8 cellular contexts compared by ENCODE assay signal in the genomic region with DNA sequence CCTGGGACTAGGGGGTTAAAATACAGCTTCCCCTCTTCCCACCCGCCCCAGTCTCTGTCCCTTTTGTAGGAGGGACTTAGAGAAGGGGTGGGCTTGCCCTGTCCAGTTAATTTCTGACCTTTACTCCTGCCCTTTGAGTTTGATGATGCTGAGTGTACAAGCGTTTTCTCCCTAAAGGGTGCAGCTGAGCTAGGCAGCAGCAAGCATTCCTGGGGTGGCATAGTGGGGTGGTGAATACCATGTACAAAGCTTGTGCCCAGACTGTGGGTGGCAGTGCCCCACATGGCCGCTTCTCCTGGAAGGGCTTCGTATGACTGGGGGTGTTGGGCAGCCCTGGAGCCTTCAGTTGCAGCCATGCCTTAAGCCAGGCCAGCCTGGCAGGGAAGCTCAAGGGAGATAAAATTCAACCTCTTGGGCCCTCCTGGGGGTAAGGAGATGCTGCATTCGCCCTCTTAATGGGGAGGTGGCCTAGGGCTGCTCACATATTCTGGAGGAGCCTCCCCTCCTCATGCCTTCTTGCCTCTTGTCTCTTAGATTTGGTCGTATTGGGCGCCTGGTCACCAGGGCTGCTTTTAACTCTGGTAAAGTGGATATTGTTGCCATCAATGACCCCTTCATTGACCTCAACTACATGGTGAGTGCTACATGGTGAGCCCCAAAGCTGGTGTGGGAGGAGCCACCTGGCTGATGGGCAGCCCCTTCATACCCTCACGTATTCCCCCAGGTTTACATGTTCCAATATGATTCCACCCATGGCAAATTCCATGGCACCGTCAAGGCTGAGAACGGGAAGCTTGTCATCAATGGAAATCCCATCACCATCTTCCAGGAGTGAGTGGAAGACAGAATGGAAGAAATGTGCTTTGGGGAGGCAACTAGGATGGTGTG. TPM values are rescaled to one million over a fixed set of nuclear protein-coding genes. Genes with fewer than 3 reads are reported as not detected.
A peak's percentile ranks its signal among the peaks of the same experiment; 100 is the strongest.
DNase-seq lines count a peak whose midpoint lies in the region; ATAC-seq and TF ChIP-seq lines count a peak whose summit lies in the region.

No MANE protein-coding gene starts in this region.

- H3K9ac ChIP-seq in H9 (ENCODE audit: extremely low read depth, insufficient read length, low read length), result peak overlapping the region; percentile 96
- peak overlapping the region; percentile 96 for H3K9ac ChIP-seq in skeletal muscle satellite cell (ENCODE audit: low read depth, low read length)

- peaks cover 2% of the 10 kb centered on the region for H4K20me1 ChIP-seq in H9 (ENCODE audit: control insufficient read depth, insufficient read depth, insufficient read length)

- H2AFZ ChIP-seq in H9 (ENCODE audit: low read length), result no peak overlapping the region

- no peak overlapping the region for H2BK20ac ChIP-seq in H9 (ENCODE audit: low read depth, low read length, poor library complexity, severe bottlenecking)

- no CpG with 5 or more reads among the region's 10 CpGs for WGBS in H9 (ENCODE audit: extremely low coverage, insufficient read length, low lambda C conversion rate)

- peak overlapping the region; percentile 22 for H3K27ac ChIP-seq in H9 (ENCODE audit: insufficient read length, low read depth, low read length)

- peaks cover 9% of the 10 kb centered on the region; the same call in 1 of the 2 replicates for H3K79me2 ChIP-seq in H9 (ENCODE audit: insufficient read depth, low read length)

- no peaks in the 10 kb centered on the region for H3K27me3 ChIP-seq in H9 (ENCODE audit: insufficient read depth, low read length)
- no peaks in the 10 kb centered on the region for H3K27me3 ChIP-seq in skeletal muscle satellite cell (ENCODE audit: control insufficient read depth, insufficient read depth, low read length)

- H3K23ac ChIP-seq in H9 (ENCODE audit: insufficient read length, low read depth, low read length), result no peak overlapping the region

- peak overlapping the region; percentile 88 to 99 (median 99) for H3K27ac Mint-ChIP-seq in H9

- no peaks in the 10 kb centered on the region for H3K9me3 ChIP-seq in H9 (ENCODE audit: control insufficient read depth, low read depth, low read length)
- H3K9me3 ChIP-seq in skeletal muscle satellite cell (replicated peaks; ENCODE audit: low read length), result no peaks in the 10 kb centered on the region

- H2BK15ac ChIP-seq in H9 (ENCODE audit: low read depth, low read length), result no peak overlapping the region

- H3K4me3 ChIP-seq in WI38 (ENCODE audit: low read depth, low read length) (peak overlapping the region; percentile 99), skeletal muscle satellite cell (ENCODE audit: low read length) (peak overlapping the region; percentile 94)

- no peak overlapping the region for H3K18ac ChIP-seq in H9 (ENCODE audit: insufficient read length, low read depth, low read length)

- peak overlapping the region; percentile 92 to 97 for H3K4me3 Mint-ChIP-seq in H9

- H3K79me1 ChIP-seq in H9 (ENCODE audit: insufficient read depth, low read depth, low read length, poor library complexity, severe bottlenecking), result no peaks in the 10 kb centered on the region

- H3K4me2 ChIP-seq in H9 (ENCODE audit: insufficient read depth, insufficient read length, low read length), result peak overlapping the region; percentile 73
- H3K4me2 ChIP-seq in skeletal muscle satellite cell (ENCODE audit: low read length), result peak overlapping the region; percentile 97

- H3T11ph ChIP-seq in H9 (ENCODE audit: low read length), result no peak overlapping the region

- peaks cover 52% of the 10 kb centered on the region for H3K36me3 ChIP-seq in skeletal muscle satellite cell (ENCODE audit: insufficient read depth, low read length)

- H3K4me1 Mint-ChIP-seq in H9, result peaks cover 49 to 52% of the 10 kb centered on the region in 2 experiments

- H2BK12ac ChIP-seq in H9 (ENCODE audit: insufficient read length, low read depth, low read length), result no peak overlapping the region

- peaks cover 37 to 66% (median 47%) of the 10 kb centered on the region in 3 experiments for H3K36me3 Mint-ChIP-seq in H9 (ENCODE audit: insufficient read depth in 1 of 3, low read depth in 3 of 3)

- DNase-seq in H9 (no peak), fibroblast of peridontal ligament (ENCODE audit: extremely low read depth) (peak; percentile 10), NCI-H82 treated with DMSO at 0.1 percent for 48 hours (lab: John Stamatoyannopoulos, UW; ENCODE audit: unreplicated experiment) (no peak), mesenteric fat pad (ENCODE audit: low spot score) (no peak)

- H3K27me3 Mint-ChIP-seq in H9 (ENCODE audit: low read depth), result peaks cover 5% of the 10 kb centered on the region; the same call in 1 of the 2 replicates

- no peak overlapping the region for H2BK120ac ChIP-seq in H9 (ENCODE audit: low read depth, low read length, poor library complexity, severe bottlenecking)

- ATAC-seq in HG03521 (IDR thresholded peaks at IDR 0.05; ENCODE audit: unreplicated experiment), result no peak
- no peak for ATAC-seq in HG02588 (IDR thresholded peaks at IDR 0.05; ENCODE audit: unreplicated experiment)

- no peak overlapping the region for H3K4ac ChIP-seq in H9 (ENCODE audit: low read depth, low read length)

- no peak for TF ChIP-seq CTCF in H9 (conservative IDR thresholded peaks at IDR 0.05)
- TF ChIP-seq CTCF in WI38 (IDR thresholded peaks at IDR 0.05; ENCODE audit: low read depth, low read length), result no peak

- H3K56ac ChIP-seq in H9 (ENCODE audit: insufficient read length, low read depth, low read length), result no peak overlapping the region

- H2AK5ac ChIP-seq in H9 (ENCODE audit: insufficient read length, low read length), result no peak overlapping the region

- peaks cover 18% of the 10 kb centered on the region for H3K23me2 ChIP-seq in H9 (ENCODE audit: insufficient read length, low read depth, low read length, poor library complexity, severe bottlenecking)

- H3K14ac ChIP-seq in H9 (ENCODE audit: insufficient read depth, low read length), result no peak overlapping the region; the same call in 1 of the 2 replicates

- H3K9me3 Mint-ChIP-seq in H9, result no peaks in the 10 kb centered on the region; a peak in 1 of 5 replicates

- H3K4me1 ChIP-seq in H9 (ENCODE audit: insufficient read depth, low read length), result no peaks in the 10 kb centered on the region; the same call in 1 of the 2 replicates
- peaks cover 65% of the 10 kb centered on the region for H3K4me1 ChIP-seq in skeletal muscle satellite cell (ENCODE audit: control insufficient read depth, insufficient read depth, low read length)

- H2BK5ac ChIP-seq in H9 (ENCODE audit: insufficient read length, low read length), result no peak overlapping the region

- no peak overlapping the region for H4K8ac ChIP-seq in H9 (replicated peaks; ENCODE audit: insufficient read length, low read depth, low read length)

- no peak overlapping the region for H4K91ac ChIP-seq in H9 (ENCODE audit: insufficient read length, low read depth, low read length)

- H4K5ac ChIP-seq in H9 (ENCODE audit: insufficient read length, low read depth, low read length), result no peak overlapping the region

RNA-seq across cellular contexts. Expression of a gene that starts 1.9 kb away (rescaled TPM):
- total RNA-seq in H9 (2021), result 4,581 and 4,651 TPM in 2 replicates
- total RNA-seq in skeletal muscle satellite cell (2012; rRNA removed), result 9,006 and 10,057 TPM in 2 replicates
- 1,402 TPM for total RNA-seq in mesenteric fat pad

RNA-seq across cellular contexts. Expression of a gene that starts 19.6 kb away (rescaled TPM):
- total RNA-seq in H9 (2021), result 16.3 and 17.9 TPM in 2 replicates
- total RNA-seq in skeletal muscle satellite cell (2012; rRNA removed), result 8.6 and 8.7 TPM in 2 replicates
- total RNA-seq in mesenteric fat pad, result 22.5 TPM

RNA-seq across cellular contexts. Expression of a gene that starts 31.9 kb away (rescaled TPM):
- total RNA-seq in H9 (2021) (136 and 137 TPM in 2 replicates), mesenteric fat pad (56.0 TPM)
- total RNA-seq in skeletal muscle satellite cell (2012; rRNA removed), result 33.4 and 40.1 TPM in 2 replicates

RNA-seq across cellular contexts. Expression of a gene that starts 42.3 kb away (rescaled TPM):
- total RNA-seq in H9 (2021), result 105 and 114 TPM in 2 replicates
- 34.1 and 35.7 TPM in 2 replicates for total RNA-seq in skeletal muscle satellite cell (2012; rRNA removed)
- total RNA-seq in mesenteric fat pad, result 12.8 TPM

RNA-seq across cellular contexts. Expression of a gene that starts 43.1 kb away (rescaled TPM):
- total RNA-seq in H9 (2021) (321 and 329 TPM in 2 replicates), mesenteric fat pad (116 TPM)
- total RNA-seq in skeletal muscle satellite cell (2012; rRNA removed), result 106 and 117 TPM in 2 replicates
